In genomic region chr1:14894811-14895524, GRCh38 we compare ENCODE assay signal across 12 cellular contexts.
DNase-seq lines count a peak whose midpoint lies in the region; ATAC-seq and TF ChIP-seq lines count a peak whose summit lies in the region.
"Had no signal": no experiment of that assay in that cellular context is flagged by ENCODE, and none has a peak within 500 bp of the region (broad histone marks: within the 10 kb centered on the region; RNA-seq: fewer than 3 reads in every experiment).

No MANE protein-coding gene starts in this region.

- H3K27ac Mint-ChIP-seq in WTC11 = no peak overlapping the region
- H3K27ac Mint-ChIP-seq: activated B cell treated with CpG ODN at 0.5 μM for 24 hours had no signal

- ATAC-seq in WTC11 (peak; percentile 64), HG02840 (IDR thresholded peaks at IDR 0.05; ENCODE audit: low FRiP score, unreplicated experiment) (no peak)

- H3K9me3 Mint-ChIP-seq in WTC11 = peaks cover 8% of the 10 kb centered on the region

- peak; percentile 32 for DNase-seq in NCI-H748 (lab: John Stamatoyannopoulos, UW; ENCODE audit: unreplicated experiment)
- DNase-seq in NCI-H748 treated with DMSO at 0.1 percent for 48 hours (lab: John Stamatoyannopoulos, UW) = no peak
- no peak for DNase-seq in WTC11 (ENCODE audit: low spot score)
- peak; percentile 68 for DNase-seq in islet precursor cell
- peak; percentile 47 for DNase-seq in ureter (ENCODE audit: low spot score)
- DNase-seq in SHP77 treated with DMSO at 0.1 percent for 48 hours (lab: John Stamatoyannopoulos, UW) = no peak
- no peak for DNase-seq in HCEC 1CT
- DNase-seq: activated B cell treated with CpG ODN at 0.5 μM for 24 hours; activated T-cell treated with anti-CD3 and anti-CD28 coated beads, Interleukin-2, amount 50 U/mL, for 1 hour; sigmoid colon; tibial artery had no signal

- CTCF ChIA-PET in WTC11 (lab: Charles Lee) = interaction anchor here (0.7 kb wide), 1 partner anchor 321 kb away, joined by 3 read pairs; no protein-coding TSS in a partner anchor

- H3K4me3 Mint-ChIP-seq in WTC11 = no peak overlapping the region
- H3K4me3 Mint-ChIP-seq: activated B cell treated with CpG ODN at 0.5 μM for 24 hours had no signal

- peaks cover 23% of the 10 kb centered on the region for H3K4me1 Mint-ChIP-seq in WTC11
- H3K4me1 Mint-ChIP-seq: activated B cell treated with CpG ODN at 0.5 μM for 24 hours had no signal

- no peak for TF ChIP-seq CTCF in WTC11 (IDR thresholded peaks at IDR 0.05)

- no peaks in the 10 kb centered on the region; the same call in 1 of the 2 replicates for H3K27me3 Mint-ChIP-seq in WTC11 (ENCODE audit: low read depth)

- H3K36me3 Mint-ChIP-seq in WTC11 = peaks cover 3% of the 10 kb centered on the region

- POLR2A ChIA-PET in WTC11 (lab: Charles Lee) = no interaction called here

TF ChIP-seq in WTC11, 78 proteins besides CTCF, POLR2A, EP300 and RAD21:
- TF ChIP-seq AR (CRISPR knock-in tag; IDR thresholded peaks at IDR 0.05) (no peak), SMAD4 (CRISPR knock-in tag; IDR thresholded peaks at IDR 0.05) (no peak), ZNF423 (CRISPR knock-in tag; IDR thresholded peaks at IDR 0.05) (peak; percentile 60; the same call in 1 of the 2 replicates), NR3C1 (CRISPR knock-in tag; conservative IDR thresholded peaks at IDR 0.05; ENCODE audit: low read depth) (no peak), NFYB (CRISPR knock-in tag; conservative IDR thresholded peaks at IDR 0.05; ENCODE audit: low read depth) (no peak)
- TF ChIP-seq, protein P1, sequence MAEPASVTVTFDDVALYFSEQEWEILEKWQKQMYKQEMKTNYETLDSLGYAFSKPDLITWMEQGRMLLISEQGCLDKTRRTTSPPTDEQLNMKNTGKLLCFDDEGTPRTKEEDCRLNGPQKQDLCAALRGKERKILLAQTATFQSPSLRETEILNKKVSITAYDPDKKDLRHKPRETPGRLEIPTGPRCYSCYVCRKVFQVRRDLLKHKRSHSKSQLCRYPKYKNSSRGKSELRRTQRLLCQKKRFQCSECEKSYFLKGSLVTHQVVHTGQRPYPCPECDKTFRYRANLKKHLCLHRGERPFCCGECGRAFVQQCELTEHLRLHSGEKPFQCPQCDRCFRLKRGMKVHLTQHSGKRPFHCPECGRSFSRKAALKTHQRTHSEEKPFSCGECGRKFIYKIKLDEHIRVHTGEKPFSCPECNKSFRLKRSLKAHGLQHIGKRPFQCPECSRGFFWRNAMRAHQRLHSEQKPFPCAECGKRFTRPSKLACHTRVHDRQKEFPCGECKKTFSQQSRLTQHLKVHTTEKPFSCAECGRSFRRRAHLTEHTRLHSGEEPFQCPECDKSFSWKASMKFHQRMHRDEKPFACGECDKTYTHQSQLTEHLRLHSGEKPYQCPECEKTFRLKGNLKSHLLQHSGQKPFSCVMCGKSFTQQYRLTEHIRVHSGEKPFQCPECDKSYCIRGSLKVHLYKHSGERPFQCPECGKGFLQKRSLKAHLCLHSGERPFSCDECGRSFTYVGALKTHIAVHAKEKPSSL (CRISPR knock-in tag; conservative IDR thresholded peaks at IDR 0.05) = no peak
TF ChIP-seq in WTC11: peak in this region for 1.

Comparison
In these comparisons a context has a peak if more than half of its experiments do, and no peak if none do; other contexts are left out.
1. DNase-seq: peak in NCI-H748 (single experiment), islet precursor cell (single experiment) and ureter (single experiment); none in NCI-H748 treated with DMSO at 0.1 percent for 48 hours (single experiment), WTC11 (single experiment), SHP77 treated with DMSO at 0.1 percent for 48 hours (single experiment) and HCEC 1CT (single experiment).